ENCODE assay signal across 1 cellular context in genomic region chr13:67135356-67135755, GRCh38.
TF ChIP-seq lines count a peak whose summit lies in the region.

No MANE protein-coding gene starts in this region.

TF ChIP-seq in SK-N-SH, 30 proteins besides CTCF, POLR2A, EP300 and RAD21 (continued from another document):
- TF ChIP-seq RCOR1 (IDR thresholded peaks at IDR 0.05; ENCODE audit: low read length) (no peak), FOXM1 (IDR thresholded peaks at IDR 0.05; ENCODE audit: low read depth) (no peak), GABPA (IDR thresholded peaks at IDR 0.05; ENCODE audit: low read depth) (no peak), TAF1 (IDR thresholded peaks at IDR 0.05; ENCODE audit: borderline replicate concordance, low read depth, low read length) (no peak), CHD2 (IDR thresholded peaks at IDR 0.05; ENCODE audit: low read length, partially characterized antibody) (no peak), GATA2 (CRISPR knock-in tag; IDR thresholded peaks at IDR 0.05) (no peak), FOSL2 (IDR thresholded peaks at IDR 0.05; ENCODE audit: borderline replicate concordance, low read depth) (no peak), EZH2phosphoT487 (IDR thresholded peaks at IDR 0.05; ENCODE audit: borderline replicate concordance, low read depth) (no peak), RXRA (IDR thresholded peaks at IDR 0.05; ENCODE audit: borderline replicate concordance, low read depth) (no peak), SMC3 (IDR thresholded peaks at IDR 0.05; ENCODE audit: low read depth, low read length) (no peak), IRF3 (IDR thresholded peaks at IDR 0.05; ENCODE audit: low read depth, low read length) (no peak), NFIC (IDR thresholded peaks at IDR 0.05; ENCODE audit: borderline replicate concordance) (no peak), MEF2A (IDR thresholded peaks at IDR 0.05; ENCODE audit: borderline replicate concordance, low read depth) (no peak), SIN3A (IDR thresholded peaks at IDR 0.05; ENCODE audit: borderline replicate concordance, low read depth, low read length) (no peak), MAX (IDR thresholded peaks at IDR 0.05; ENCODE audit: low read depth) (no peak)
